Comparison of ENCODE assay signal across 17 cellular contexts in the genomic region with DNA sequence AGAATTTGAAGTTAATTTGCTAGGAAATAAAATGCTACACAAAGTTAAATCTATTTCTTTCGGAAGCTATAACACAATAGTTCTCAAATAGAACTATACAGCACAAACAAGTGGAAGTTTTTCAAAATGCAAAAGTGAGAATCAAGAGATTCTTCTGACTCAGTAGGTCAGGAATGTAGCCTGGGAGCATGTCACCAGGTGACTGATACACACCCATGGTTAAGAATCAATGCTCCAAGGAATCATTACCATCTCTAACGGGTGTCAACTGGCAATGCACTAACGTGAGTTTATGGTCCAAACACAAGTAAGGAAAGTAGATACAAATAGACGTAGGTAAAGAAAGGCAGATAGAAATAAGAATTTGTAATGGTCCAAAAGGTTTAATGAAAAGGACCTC.
A peak's percentile ranks its signal among the peaks of the same experiment; 100 is the strongest.
DNase-seq lines count a peak whose midpoint lies in the region; TF ChIP-seq lines count a peak whose summit lies in the region.
"Had no signal": no experiment of that assay in that cellular context is flagged by ENCODE, and none has a peak within 500 bp of the region (broad histone marks: within the 10 kb centered on the region; RNA-seq: fewer than 3 reads in every experiment).

No MANE protein-coding gene starts in this region.

- H3K36me3 ChIP-seq in kidney epithelial cell (ENCODE audit: control insufficient read depth, insufficient read depth, low read length) = no peaks in the 10 kb centered on the region
- H3K36me3 ChIP-seq: thoracic aorta had no signal

- H3K4me1 Mint-ChIP-seq in activated naive CD8-positive, alpha-beta T cell (ENCODE audit: low read depth) = peaks cover 54% of the 10 kb centered on the region
- H3K4me1 Mint-ChIP-seq in activated naive CD8-positive, alpha-beta T cell treated with anti-CD3 and anti-CD28 coated beads for 36 hours = peaks cover 39% of the 10 kb centered on the region

- H3K36me3 Mint-ChIP-seq in activated naive CD8-positive, alpha-beta T cell = peaks cover 2% of the 10 kb centered on the region
- H3K36me3 Mint-ChIP-seq in activated naive CD8-positive, alpha-beta T cell treated with anti-CD3 and anti-CD28 coated beads for 36 hours = peaks cover 9% of the 10 kb centered on the region

- no peak overlapping the region for H3K4me3 Mint-ChIP-seq in activated naive CD8-positive, alpha-beta T cell
- H3K4me3 Mint-ChIP-seq in activated naive CD8-positive, alpha-beta T cell treated with anti-CD3 and anti-CD28 coated beads for 36 hours = no peak overlapping the region
- H3K4me3 Mint-ChIP-seq: activated CD4-positive, alpha-beta memory T cell treated with anti-CD3 and anti-CD28 coated beads for 36 hours; CD8-positive, alpha-beta T cell; T-cell had no signal

- no peak overlapping the region for H3K4me3 ChIP-seq in kidney epithelial cell (ENCODE audit: low read depth, low read length)
- H3K4me3 ChIP-seq: thoracic aorta had no signal

- no peaks in the 10 kb centered on the region for H3K27me3 Mint-ChIP-seq in activated naive CD8-positive, alpha-beta T cell
- H3K27me3 Mint-ChIP-seq in activated naive CD8-positive, alpha-beta T cell treated with anti-CD3 and anti-CD28 coated beads for 36 hours = no peaks in the 10 kb centered on the region
- H3K27me3 Mint-ChIP-seq: activated CD4-positive, alpha-beta memory T cell treated with anti-CD3 and anti-CD28 coated beads for 36 hours; T-cell had no signal

- no peak for TF ChIP-seq CTCF in kidney epithelial cell (IDR thresholded peaks at IDR 0.05; ENCODE audit: insufficient read depth, low read length, poor library complexity, severe bottlenecking)

- H3K27me3 ChIP-seq in kidney epithelial cell (ENCODE audit: control insufficient read depth, insufficient read depth, low read length) = no peaks in the 10 kb centered on the region

- no peaks in the 10 kb centered on the region for H3K9me3 Mint-ChIP-seq in activated naive CD8-positive, alpha-beta T cell (ENCODE audit: low read depth)
- H3K9me3 Mint-ChIP-seq in activated naive CD8-positive, alpha-beta T cell treated with anti-CD3 and anti-CD28 coated beads for 36 hours = peaks cover 3% of the 10 kb centered on the region
- H3K9me3 Mint-ChIP-seq: activated CD4-positive, alpha-beta memory T cell treated with anti-CD3 and anti-CD28 coated beads for 36 hours; CD8-positive, alpha-beta T cell had no signal

- DNase-seq in activated naive CD8-positive, alpha-beta T cell treated with anti-CD3 and anti-CD28 coated beads for 36 hours = no peak
- DNase-seq in RPMI7951 (ENCODE audit: low read depth) (peak; percentile 12), kidney epithelial cell (ENCODE audit: low read depth) (peak; percentile 42), AG08395 (ENCODE audit: low spot score) (no peak)
- DNase-seq in activated naive CD4-positive, alpha-beta T cell treated with anti-CD3 and anti-CD28 coated beads, Interleukin-2, amount 50 U/mL, for 16 hours = no peak
- DNase-seq in stimulated activated CD4-positive, alpha-beta T cell treated with anti-CD3 and anti-CD28 coated beads, Interleukin-4, amount 100 ng/mL, for 1 hour = no peak
- no peak for DNase-seq in NK-92 treated with Interleukin-12 subunit alpha and Interleukin-12 subunit beta, amount 100 ng/mL, for 24 hours (lab: John Stamatoyannopoulos, UW)
- DNase-seq: activated CD4-positive, alpha-beta memory T cell treated with anti-CD3 and anti-CD28 coated beads for 36 hours; caudate nucleus; CD8-positive, alpha-beta T cell; GOT3; left ventricle myocardium superior; NCI-H2081; NCI-H774; T-cell had no signal

- peak overlapping the region; percentile 58 for H3K27ac Mint-ChIP-seq in activated naive CD8-positive, alpha-beta T cell
- no peak overlapping the region for H3K27ac Mint-ChIP-seq in activated naive CD8-positive, alpha-beta T cell treated with anti-CD3 and anti-CD28 coated beads for 36 hours
- H3K27ac Mint-ChIP-seq: activated CD4-positive, alpha-beta memory T cell treated with anti-CD3 and anti-CD28 coated beads for 36 hours; CD8-positive, alpha-beta T cell; T-cell had no signal

Comparison
In these comparisons a context has a peak if more than half of its experiments do, and no peak if none do; other contexts are left out.
1. DNase-seq: peak in RPMI7951 (single experiment) and kidney epithelial cell (single experiment); none in activated naive CD8-positive, alpha-beta T cell treated with anti-CD3 and anti-CD28 coated beads for 36 hours (single experiment), activated naive CD4-positive, alpha-beta T cell treated with anti-CD3 and anti-CD28 coated beads, Interleukin-2, amount 50 U/mL, for 16 hours (single experiment), stimulated activated CD4-positive, alpha-beta T cell treated with anti-CD3 and anti-CD28 coated beads, Interleukin-4, amount 100 ng/mL, for 1 hour (single experiment), NK-92 treated with Interleukin-12 subunit alpha and Interleukin-12 subunit beta, amount 100 ng/mL, for 24 hours (single experiment) and AG08395 (single experiment).